Comparison of ENCODE assay signal across 20 cellular contexts in the genomic region with DNA sequence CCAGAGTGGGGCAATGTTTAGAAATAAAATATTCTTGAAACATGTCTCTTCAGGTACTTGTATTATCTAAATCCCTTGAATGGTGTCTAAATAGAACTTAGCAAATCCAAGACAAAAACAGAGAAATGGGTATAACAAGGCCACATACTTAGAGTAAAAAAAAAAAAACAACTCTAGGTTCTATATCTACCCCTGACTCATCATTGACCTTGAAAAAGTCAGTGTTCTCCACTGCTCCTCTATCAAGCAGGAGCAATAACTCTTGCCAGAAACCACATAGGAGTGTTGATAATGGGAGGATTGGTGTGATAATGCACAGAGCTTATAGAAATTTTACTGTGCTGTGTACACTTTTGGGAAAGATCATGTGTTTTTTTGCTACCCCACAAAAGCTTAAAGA.
A peak's percentile ranks its signal among the peaks of the same experiment; 100 is the strongest.
DNase-seq lines count a peak whose midpoint lies in the region; ATAC-seq, FAIRE-seq and TF ChIP-seq lines count a peak whose summit lies in the region.
"Had no signal": no experiment of that assay in that cellular context is flagged by ENCODE, and none has a peak within 500 bp of the region (broad histone marks: within the 10 kb centered on the region; RNA-seq: fewer than 3 reads in every experiment).

No MANE protein-coding gene starts in this region.

- no peaks in the 10 kb centered on the region for H3K9me1 ChIP-seq in endothelial cell of umbilical vein (replicated peaks; ENCODE audit: control insufficient read depth, extremely low read depth, insufficient read depth, low read length)

- no peak overlapping the region for H3K9ac ChIP-seq in endothelial cell of umbilical vein (replicated peaks; ENCODE audit: extremely low read depth, insufficient read depth, low read length)
- H3K9ac ChIP-seq: BLaER1 treated with 17β-estradiol and CSF1 and Interleukin-3, amounts not matched to agents 10 nM and 100 nM had no signal

- POLR2A ChIA-PET in endothelial cell of umbilical vein (lab: Charles Lee) = no interaction called here

- DNase-seq in DMS53 (lab: John Stamatoyannopoulos, UW) (peak; percentile 1), DMS53 treated with DMSO at 0.1 percent for 48 hours (lab: John Stamatoyannopoulos, UW; ENCODE audit: unreplicated experiment) (no peak), endothelial cell of umbilical vein (ENCODE audit: low read depth, low spot score) (peak; percentile 26), renal cortical epithelial cell (ENCODE audit: low read depth) (peak; percentile 19)
- DNase-seq in stimulated activated CD4-positive, alpha-beta T cell treated with anti-CD3 and anti-CD28 coated beads, Interleukin-4, amount 100 ng/mL, for 24 hours = no peak
- DNase-seq in effector CD8-positive, alpha-beta T cell (lab: John Stamatoyannopoulos, UW) = no peak
- DNase-seq: DMS153, KBM-7, NCI-H1092 treated with DMSO at 0.1 percent for 48 hours, NCI-H1694, NCI-H2107, NCI-H345, NCI-H526 treated with DMSO at 0.1 percent for 48 hours, PC-9 had no signal

- CTCF ChIA-PET in endothelial cell of umbilical vein (lab: Charles Lee) = interaction anchor here (0.6 to 7.1 kb wide), 6 partner anchors 24 to 351 kb away, joined by 3 to 183 read pairs (median 3); no protein-coding TSS in a partner anchor

- no peaks in the 10 kb centered on the region for H4K20me1 ChIP-seq in endothelial cell of umbilical vein (replicated peaks; ENCODE audit: control insufficient read depth, extremely low read depth, insufficient read depth, low read length)
- H4K20me1 ChIP-seq: BLaER1 treated with 17β-estradiol and CSF1 and Interleukin-3, amounts not matched to agents 10 nM and 100 nM had no signal

- H3K36me3 ChIP-seq in endothelial cell of umbilical vein (ENCODE audit: control insufficient read depth in 2 of 2, extremely low read depth in 1 of 2, insufficient read depth in 2 of 2, low read length in 2 of 2) = no peaks in the 10 kb centered on the region
- H3K36me3 ChIP-seq: BLaER1 treated with 17β-estradiol and CSF1 and Interleukin-3, amounts not matched to agents 10 nM and 100 nM had no signal

- no peaks in the 10 kb centered on the region for H3K9me3 ChIP-seq in endothelial cell of umbilical vein (replicated peaks; ENCODE audit: control insufficient read depth, insufficient read depth, low read length)

- TF ChIP-seq CTCF in endothelial cell of umbilical vein (IDR thresholded peaks at IDR 0.05; ENCODE audit: extremely low read depth in 1 of 2, insufficient read depth in 1 of 2, low read depth in 1 of 2, low read length in 2 of 2) = no peak

- H3K27me3 ChIP-seq in endothelial cell of umbilical vein (ENCODE audit: control insufficient read depth in 2 of 2, insufficient read depth in 2 of 2, low read length in 2 of 2) = no peaks in the 10 kb centered on the region
- H3K27me3 ChIP-seq: BLaER1 treated with 17β-estradiol and CSF1 and Interleukin-3, amounts not matched to agents 10 nM and 100 nM had no signal

- ATAC-seq in SK-N-SH treated with all-trans-retinoic acid at 6 μM for 48 hours = peak; percentile 33; the same call in 1 of the 3 replicates
- no peak for ATAC-seq in HG02938 (IDR thresholded peaks at IDR 0.05; ENCODE audit: unreplicated experiment)

- no peak overlapping the region for H3K4me3 ChIP-seq in endothelial cell of umbilical vein (replicated peaks in 1 of 3; ENCODE audit: insufficient read depth in 1 of 3, low read depth in 1 of 3, low read length in 3 of 3)
- H3K4me3 ChIP-seq: BLaER1 treated with 17β-estradiol and CSF1 and Interleukin-3, amounts not matched to agents 10 nM and 100 nM; PC-9 had no signal

- no peaks in the 10 kb centered on the region for H3K79me2 ChIP-seq in endothelial cell of umbilical vein (ENCODE audit: control insufficient read depth, insufficient read depth, low read length)

- no TSS peak for BruUV-seq in endothelial cell of umbilical vein (replicated peaks; lab: Mats Ljungman, UMichigan)

- no peak for FAIRE-seq in endothelial cell of umbilical vein (lab: Jason Lieb, UNC)
- FAIRE-seq: GM19239, HTR-8/SVneo had no signal

- H2AFZ ChIP-seq in endothelial cell of umbilical vein (ENCODE audit: low read depth, low read length) = no peak overlapping the region
- H2AFZ ChIP-seq: PC-9 had no signal

- H3K27ac ChIP-seq in endothelial cell of umbilical vein (ENCODE audit: insufficient read depth, low read depth, low read length) = no peak overlapping the region
- H3K27ac ChIP-seq: 22Rv1; BLaER1 treated with 17β-estradiol and CSF1 and Interleukin-3, amounts not matched to agents 10 nM and 100 nM; PC-9 had no signal

- dilution Hi-C loops in endothelial cell of umbilical vein (cut with MboI; ENCODE audit: extremely low pct_ligation_motif_present, low sequenced_read_pairs) = loop anchor here (25.0 kb wide), 1 partner anchor 331 kb away; no protein-coding TSS in a partner anchor

- H3K4me1 ChIP-seq in endothelial cell of umbilical vein (ENCODE audit: control insufficient read depth, extremely low read depth, insufficient read depth, low read length) = peaks cover 7% of the 10 kb centered on the region

- no peak for TF ChIP-seq POLR2A in endothelial cell of umbilical vein (IDR thresholded peaks at IDR 0.05; ENCODE audit: low read depth, low read length)

- no peak overlapping the region for H3K4me2 ChIP-seq in endothelial cell of umbilical vein (ENCODE audit: insufficient read depth, low read length)
- H3K4me2 ChIP-seq: BLaER1 treated with 17β-estradiol and CSF1 and Interleukin-3, amounts not matched to agents 10 nM and 100 nM; PC-9 had no signal

- intact Hi-C loops in endothelial cell of umbilical vein (cut with micrococcal nuclease) = no loop called here

TF ChIP-seq in SK-N-SH treated with all-trans-retinoic acid at 6 μM for 48 hours, 23 proteins besides CTCF, POLR2A, EP300 and RAD21 (continues in another document):
- no peak for TF ChIP-seq SNAI2 (CRISPR knock-in tag; IDR thresholded peaks at IDR 0.05)
- no peak for TF ChIP-seq ZNF565 (CRISPR knock-in tag; conservative IDR thresholded peaks at IDR 0.05; ENCODE audit: low read depth)
- no peak for TF ChIP-seq ZC3H10 (CRISPR knock-in tag; IDR thresholded peaks at IDR 0.05)
- no peak for TF ChIP-seq CSDC2 (CRISPR knock-in tag; IDR thresholded peaks at IDR 0.05)
- TF ChIP-seq ISL1 (CRISPR knock-in tag; IDR thresholded peaks at IDR 0.05) = no peak
- TF ChIP-seq ARNTL (CRISPR knock-in tag; IDR thresholded peaks at IDR 0.05; ENCODE audit: borderline replicate concordance, low read depth) = no peak
- TF ChIP-seq OSR1 (CRISPR knock-in tag; IDR thresholded peaks at IDR 0.05) = no peak
- TF ChIP-seq ESRRG (CRISPR knock-in tag; IDR thresholded peaks at IDR 0.05) = no peak
- TF ChIP-seq, protein P1, sequence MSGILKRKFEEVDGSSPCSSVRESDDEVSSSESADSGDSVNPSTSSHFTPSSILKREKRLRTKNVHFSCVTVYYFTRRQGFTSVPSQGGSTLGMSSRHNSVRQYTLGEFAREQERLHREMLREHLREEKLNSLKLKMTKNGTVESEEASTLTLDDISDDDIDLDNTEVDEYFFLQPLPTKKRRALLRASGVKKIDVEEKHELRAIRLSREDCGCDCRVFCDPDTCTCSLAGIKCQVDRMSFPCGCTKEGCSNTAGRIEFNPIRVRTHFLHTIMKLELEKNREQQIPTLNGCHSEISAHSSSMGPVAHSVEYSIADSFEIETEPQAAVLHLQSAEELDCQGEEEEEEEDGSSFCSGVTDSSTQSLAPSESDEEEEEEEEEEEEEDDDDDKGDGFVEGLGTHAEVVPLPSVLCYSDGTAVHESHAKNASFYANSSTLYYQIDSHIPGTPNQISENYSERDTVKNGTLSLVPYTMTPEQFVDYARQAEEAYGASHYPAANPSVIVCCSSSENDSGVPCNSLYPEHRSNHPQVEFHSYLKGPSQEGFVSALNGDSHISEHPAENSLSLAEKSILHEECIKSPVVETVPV (CRISPR knock-in tag; IDR thresholded peaks at IDR 0.05) = no peak

TF ChIP-seq in endothelial cell of umbilical vein, 7 proteins besides CTCF, POLR2A, EP300 and RAD21:
- TF ChIP-seq EZH2 (IDR thresholded peaks at IDR 0.05; ENCODE audit: borderline replicate concordance, low read depth, low read length, severe bottlenecking) (no peak), GATA2 (IDR thresholded peaks at IDR 0.05; ENCODE audit: insufficient read depth, insufficient read length, low read depth, low read length) (peak; percentile 14), MYC (IDR thresholded peaks at IDR 0.05; ENCODE audit: low read depth, low read length) (no peak), FOS (IDR thresholded peaks at IDR 0.05; ENCODE audit: borderline replicate concordance, insufficient read depth, low read length) (peak; percentile 63), POLR2AphosphoS5 (IDR thresholded peaks at IDR 0.05; ENCODE audit: insufficient read depth, low read depth, low read length) (no peak), JUN (IDR thresholded peaks at IDR 0.05; ENCODE audit: borderline replicate concordance, insufficient read depth, insufficient read length, low read depth) (no peak)
- TF ChIP-seq, protein P2, sequence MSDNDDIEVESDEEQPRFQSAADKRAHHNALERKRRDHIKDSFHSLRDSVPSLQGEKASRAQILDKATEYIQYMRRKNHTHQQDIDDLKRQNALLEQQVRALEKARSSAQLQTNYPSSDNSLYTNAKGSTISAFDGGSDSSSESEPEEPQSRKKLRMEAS (IDR thresholded peaks at IDR 0.05; ENCODE audit: insufficient read depth, insufficient read length) = no peak

Comparison
In these comparisons a context has a peak if more than half of its experiments do, and no peak if none do; other contexts are left out.
1. DNase-seq: peak in DMS53 (single experiment), endothelial cell of umbilical vein (single experiment) and renal cortical epithelial cell (single experiment); none in DMS53 treated with DMSO at 0.1 percent for 48 hours (single experiment), stimulated activated CD4-positive, alpha-beta T cell treated with anti-CD3 and anti-CD28 coated beads, Interleukin-4, amount 100 ng/mL, for 24 hours (single experiment) and effector CD8-positive, alpha-beta T cell (single experiment).